ENCODE assay signal across 23 cellular contexts in the genomic region with DNA sequence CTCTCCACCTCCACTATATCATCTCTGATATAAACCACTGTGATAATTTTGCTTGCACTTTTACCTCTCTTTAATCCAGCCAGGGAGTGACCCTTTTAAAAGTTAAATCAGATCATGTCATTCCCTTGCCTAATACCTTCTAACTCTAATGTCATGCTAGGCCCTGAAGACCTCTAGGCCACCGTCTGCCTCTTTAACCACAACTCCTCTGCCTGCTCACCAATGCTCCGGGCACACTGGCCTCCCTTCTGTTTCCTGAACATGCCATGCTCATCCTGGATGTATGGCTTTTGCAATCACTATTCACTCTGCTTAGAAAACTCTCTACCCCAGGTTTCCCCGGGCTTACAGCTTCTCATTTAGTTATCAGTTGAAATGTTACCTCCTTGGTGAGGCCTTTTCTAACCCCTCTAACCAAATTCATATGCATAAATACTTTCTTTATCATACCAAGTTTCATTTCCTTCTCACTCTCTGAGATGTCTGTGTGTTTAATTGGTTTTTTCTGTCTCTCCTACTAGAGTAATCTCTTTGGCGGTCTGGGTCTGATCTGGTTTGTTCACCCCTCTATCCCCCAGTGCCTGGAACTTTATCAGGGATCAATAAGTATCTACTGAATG.
DNase-seq lines count a peak whose midpoint lies in the region; ATAC-seq and TF ChIP-seq lines count a peak whose summit lies in the region.
"Had no signal": no experiment of that assay in that cellular context is flagged by ENCODE, and none has a peak within 500 bp of the region (broad histone marks: within the 10 kb centered on the region; RNA-seq: fewer than 3 reads in every experiment).

No MANE protein-coding gene starts in this region.

- no peaks in the 10 kb centered on the region for H3F3A ChIP-seq in SU-DHL-6 (ENCODE audit: insufficient read depth)

- no peaks in the 10 kb centered on the region for H3K36me3 ChIP-seq in SU-DHL-6 (ENCODE audit: low read length)
- H3K36me3 ChIP-seq: BE2C, gastroesophageal sphincter, left lung, neural progenitor cell, tibial artery had no signal

- CTCF ChIA-PET in activated CD4-positive, alpha-beta T cell treated with anti-CD3 and anti-CD28 coated beads for 36 hours (lab: Charles Lee), result interaction anchor here (0.7 kb wide), 1 partner anchor 1171 kb away, joined by 3 read pairs; no protein-coding TSS in a partner anchor

- no peak overlapping the region for H3K4me3 Mint-ChIP-seq in activated CD4-positive, alpha-beta T cell treated with anti-CD3 and anti-CD28 coated beads for 36 hours
- peak overlapping the region in 5 of 8 donors; percentile 17 to 68 (median 28) for H3K4me3 Mint-ChIP-seq in naive B cell
- H3K4me3 Mint-ChIP-seq: neural progenitor cell had no signal

- H3K79me2 ChIP-seq in SU-DHL-6 (ENCODE audit: insufficient read depth, low read length), result no peaks in the 10 kb centered on the region

- H3K27ac Mint-ChIP-seq in activated CD4-positive, alpha-beta T cell treated with anti-CD3 and anti-CD28 coated beads for 36 hours, result peak overlapping the region; percentile 14
- H3K27ac Mint-ChIP-seq in naive B cell, result peak overlapping the region; percentile 19 to 84 (median 70)
- H3K27ac Mint-ChIP-seq: neural progenitor cell had no signal

- peaks cover 5% of the 10 kb centered on the region for H3K36me3 Mint-ChIP-seq in activated CD4-positive, alpha-beta T cell treated with anti-CD3 and anti-CD28 coated beads for 36 hours (ENCODE audit: low read depth)
- no peaks in the 10 kb centered on the region for H3K36me3 Mint-ChIP-seq in naive B cell
- H3K36me3 Mint-ChIP-seq: neural progenitor cell had no signal

- no peak overlapping the region for H3K4me3 ChIP-seq in SU-DHL-6 (ENCODE audit: insufficient read depth, low read length, poor library complexity, severe bottlenecking)
- H3K4me3 ChIP-seq: gastroesophageal sphincter, left lung, neural progenitor cell, tibial artery had no signal

- intact Hi-C loops in activated CD4-positive, alpha-beta T cell treated with anti-CD3 and anti-CD28 coated beads for 36 hours (cut with DNase I, micrococcal nuclease), result no loop called here

- no peak overlapping the region for H2AFZ ChIP-seq in SU-DHL-6 (ENCODE audit: low read depth, low read length, severe bottlenecking)
- H2AFZ ChIP-seq: neural progenitor cell had no signal

- TF ChIP-seq CTCF in SU-DHL-6 (IDR thresholded peaks at IDR 0.05; ENCODE audit: insufficient read depth, low read length, poor library complexity, severe bottlenecking), result no peak

- ATAC-seq in activated CD4-positive, alpha-beta T cell treated with anti-CD3 and anti-CD28 coated beads for 36 hours, result peak; percentile 31
- ATAC-seq in GM21381 (IDR thresholded peaks at IDR 0.05; ENCODE audit: unreplicated experiment), result peak; percentile 63
- peak in 1 of 2 donors; percentile 56 for ATAC-seq in naive B cell (ENCODE audit: low read depth in 2 of 2)
- ATAC-seq in GM19023 (IDR thresholded peaks at IDR 0.05; ENCODE audit: unreplicated experiment), result no peak
- ATAC-seq: esophagus mucosa, gastroesophageal sphincter, left lung had no signal

- H3K9me3 ChIP-seq in SU-DHL-6 (ENCODE audit: insufficient read depth, low read length), result no peaks in the 10 kb centered on the region
- H3K9me3 ChIP-seq: BE2C, gastroesophageal sphincter, left lung, tibial artery had no signal

- peak overlapping the region; percentile 36 for H3K4me2 ChIP-seq in SU-DHL-6 (ENCODE audit: low read depth, low read length, poor library complexity, severe bottlenecking)
- H3K4me2 ChIP-seq: neural progenitor cell had no signal

- POLR2A ChIA-PET in activated CD4-positive, alpha-beta T cell treated with anti-CD3 and anti-CD28 coated beads for 36 hours (lab: Charles Lee), result no interaction called here

- no peak for DNase-seq in activated CD4-positive, alpha-beta T cell treated with anti-CD3 and anti-CD28 coated beads for 36 hours
- no peak for DNase-seq in activated CD4-positive, alpha-beta T cell treated with anti-CD3 and anti-CD28 coated beads, Interleukin-2, amount 50 U/mL, for 4 hours
- peak; percentile 10 for DNase-seq in naive B cell
- DNase-seq in epidermal melanocyte (ENCODE audit: insufficient read length, low spot score), result no peak
- DNase-seq in OCI-M2 (lab: John Stamatoyannopoulos, UW; ENCODE audit: unreplicated experiment), result no peak
- DNase-seq: activated CD4-positive, alpha-beta T cell treated with anti-CD3 and anti-CD28 coated beads for 4 hours; BE2C; caudate nucleus; left lung; NCI-H2029 treated with DMSO at 0.1 percent for 48 hours; NCI-H524; small intestine; stimulated activated CD8-positive, alpha-beta memory T cell treated with anti-CD3 and anti-CD28 coated beads, Interleukin-4, amount 100 ng/mL, for 48 hours; T1000; tibial artery had no signal

- no peaks in the 10 kb centered on the region for H3K27me3 ChIP-seq in SU-DHL-6 (ENCODE audit: low read length)
- H3K27me3 ChIP-seq: BE2C, gastroesophageal sphincter, left lung, neural progenitor cell, tibial artery had no signal

- no peak overlapping the region for H3K9ac ChIP-seq in SU-DHL-6 (ENCODE audit: low read length)
- H3K9ac ChIP-seq: neural progenitor cell had no signal

- no peaks in the 10 kb centered on the region for H3K27me3 Mint-ChIP-seq in activated CD4-positive, alpha-beta T cell treated with anti-CD3 and anti-CD28 coated beads for 36 hours
- no peaks in the 10 kb centered on the region for H3K27me3 Mint-ChIP-seq in naive B cell

- H3K27ac ChIP-seq in SU-DHL-6 (ENCODE audit: low read depth, low read length), result peak overlapping the region; percentile 40
- H3K27ac ChIP-seq: 22Rv1, gastroesophageal sphincter, HL-60, left lung, neural progenitor cell, tibial artery had no signal

- no peaks in the 10 kb centered on the region for H3K9me2 ChIP-seq in SU-DHL-6 (replicated peaks; ENCODE audit: insufficient read depth, low read length)

- no peaks in the 10 kb centered on the region for H3K9me3 Mint-ChIP-seq in activated CD4-positive, alpha-beta T cell treated with anti-CD3 and anti-CD28 coated beads for 36 hours (ENCODE audit: low read depth)
- no peaks in the 10 kb centered on the region for H3K9me3 Mint-ChIP-seq in naive B cell
- H3K9me3 Mint-ChIP-seq: neural progenitor cell had no signal

- peaks cover 36% of the 10 kb centered on the region for H3K4me1 Mint-ChIP-seq in activated CD4-positive, alpha-beta T cell treated with anti-CD3 and anti-CD28 coated beads for 36 hours
- H3K4me1 Mint-ChIP-seq in naive B cell, result peaks cover 22 to 28% (median 27%) of the 10 kb centered on the region in 3 donors

- no peaks in the 10 kb centered on the region for H4K20me1 ChIP-seq in SU-DHL-6 (ENCODE audit: low read depth, low read length)
